Comparison of ENCODE assay signal across 8 cellular contexts in genomic region chr3:149494022-149494758, GRCh38.
A peak's percentile ranks its signal among the peaks of the same experiment; 100 is the strongest.
DNase-seq lines count a peak whose midpoint lies in the region; ATAC-seq, FAIRE-seq and TF ChIP-seq lines count a peak whose summit lies in the region.

No MANE protein-coding gene starts in this region.

- ATAC-seq in HG02870 (IDR thresholded peaks at IDR 0.05; ENCODE audit: unreplicated experiment) = no peak

- no peak overlapping the region for H3K4me3 ChIP-seq in LNCaP clone FGC (ENCODE audit: low read depth, low read length)
- H3K4me3 ChIP-seq in epithelial cell of esophagus (ENCODE audit: low read length) = no peak overlapping the region

- FAIRE-seq in urothelium cell line (lab: Jason Lieb, UNC) = no peak

- DNase-seq in activated CD4-positive, alpha-beta T cell treated with anti-CD3 and anti-CD28 coated beads for 48 hours = peak; percentile 63
- DNase-seq in activated CD4-positive, alpha-beta T cell treated with anti-CD3 and anti-CD28 coated beads for 1 hour = no peak
- no peak for DNase-seq in LNCaP clone FGC (ENCODE audit: low read depth)
- DNase-seq in SKM-1 (lab: John Stamatoyannopoulos, UW; ENCODE audit: unreplicated experiment) = peak; percentile 47
- DNase-seq in epithelial cell of esophagus (ENCODE audit: low read depth) = peak; percentile 62
- peak; percentile 55 for DNase-seq in midbrain (lab: John Stamatoyannopoulos, UW)
- DNase-seq in urothelium cell line (ENCODE audit: low spot score) = peak; percentile 50

- TF ChIP-seq CTCF in LNCaP clone FGC (IDR thresholded peaks at IDR 0.05; ENCODE audit: control insufficient read depth, extremely low read depth, insufficient read depth) (peak; percentile 84), epithelial cell of esophagus (IDR thresholded peaks at IDR 0.05; ENCODE audit: insufficient read depth, low read depth, low read length, missing control alignments) (peak; percentile 81)

Comparison
In these comparisons a context has a peak if more than half of its experiments do, and no peak if none do; other contexts are left out.
1. DNase-seq: peak in activated CD4-positive, alpha-beta T cell treated with anti-CD3 and anti-CD28 coated beads for 48 hours (single experiment), SKM-1 (single experiment), epithelial cell of esophagus (single experiment), midbrain (single experiment) and urothelium cell line (single experiment); none in activated CD4-positive, alpha-beta T cell treated with anti-CD3 and anti-CD28 coated beads for 1 hour (single experiment) and LNCaP clone FGC (single experiment).